ENCODE assay signal across 15 cellular contexts in genomic region chr12:82660541-82661325, GRCh38.
"Had no signal": no experiment of that assay in that cellular context is flagged by ENCODE, and none has a peak within 500 bp of the region (broad histone marks: within the 10 kb centered on the region; RNA-seq: fewer than 3 reads in every experiment).

No MANE protein-coding gene starts in this region.

- H3K9ac ChIP-seq: neural progenitor cell, parathyroid adenoma had no signal

- H3K4me3 ChIP-seq: esophagus muscularis mucosa, heart right ventricle, neural progenitor cell, skin epidermis, uterus had no signal

- DNase-seq: activated CD4-positive, CD25-positive, alpha-beta regulatory T cell; activated effector memory CD4-positive, alpha-beta T cell treated with Interleukin-2 at 50 U/mL for 16 hours; activated T-cell treated with anti-CD3 and anti-CD28 coated beads, Interleukin-2, amount 50 U/mL, for 24 hours; amniotic stem cell; dorsolateral prefrontal cortex; heart right ventricle; kidney; left ventricle myocardium superior; retina; T-helper 17 cell; uterus had no signal

- H2AFZ ChIP-seq: neural progenitor cell, parathyroid adenoma had no signal

- H3K36me3 ChIP-seq: esophagus muscularis mucosa, heart right ventricle, neural progenitor cell, uterus had no signal

- ATAC-seq: heart right ventricle, left ventricle myocardium superior, T-helper 17 cell had no signal

- H3K27me3 ChIP-seq: dorsolateral prefrontal cortex, esophagus muscularis mucosa, heart right ventricle, neural progenitor cell, uterus had no signal

- H3K4me2 ChIP-seq: neural progenitor cell had no signal

- H3K9me3 ChIP-seq: esophagus muscularis mucosa, uterus had no signal

- H3K4me1 ChIP-seq: heart right ventricle, parathyroid adenoma, uterus had no signal

- H3K27ac ChIP-seq: dorsolateral prefrontal cortex, esophagus muscularis mucosa, heart right ventricle, neural progenitor cell, parathyroid adenoma, skin epidermis, uterus had no signal
